ENCODE assay signal across 8 cellular contexts in genomic region chr13:26558074-26558805, GRCh38. TPM values are rescaled to one million over a fixed set of nuclear protein-coding genes. Genes with fewer than 3 reads are reported as not detected.
DNase-seq lines count a peak whose midpoint lies in the region; ATAC-seq and TF ChIP-seq lines count a peak whose summit lies in the region.

No MANE protein-coding gene starts in this region.

- TF ChIP-seq CTCF in HEK293 (tag by site-specific recombination; IDR thresholded peaks at IDR 0.05): no peak
- no peak for TF ChIP-seq CTCF in hepatocyte (IDR thresholded peaks at IDR 0.05; ENCODE audit: poor library complexity)

- H3K36me3 ChIP-seq in BLaER1 (no peaks in the 10 kb centered on the region), HEK293 (ENCODE audit: control insufficient read depth in 2 of 2, insufficient read depth in 1 of 2, low read length in 2 of 2) (no peaks in the 10 kb centered on the region; a peak in 1 of 3 replicates), hepatocyte (replicated peaks; ENCODE audit: insufficient read depth, low read depth) (no peaks in the 10 kb centered on the region), skeletal muscle satellite cell (ENCODE audit: insufficient read depth, low read length) (no peaks in the 10 kb centered on the region)

- H3K36me3 Mint-ChIP-seq in activated T-helper 1 cell treated with anti-CD3 and anti-CD28 coated beads, Interleukin-12 subunit alpha, Interleukin-12 subunit beta, Interleukin-2, Interleukin-4 antibody, amounts not matched to agents 30 ng/mL and 10 ng/mL and 1 ng/mL, durations not matched to agents 14 hours and 24 hours and 36 hours (ENCODE audit: low read depth): no peaks in the 10 kb centered on the region

- H3K9me2 ChIP-seq in hepatocyte (replicated peaks; ENCODE audit: insufficient read depth): no peaks in the 10 kb centered on the region

- peak overlapping the region; percentile 59 for H3K4me3 Mint-ChIP-seq in activated T-helper 1 cell treated with anti-CD3 and anti-CD28 coated beads, Interleukin-12 subunit alpha, Interleukin-12 subunit beta, Interleukin-2, Interleukin-4 antibody, amounts not matched to agents 30 ng/mL and 10 ng/mL and 1 ng/mL, durations not matched to agents 14 hours and 24 hours and 36 hours

- ATAC-seq in GM18519 (IDR thresholded peaks at IDR 0.05; ENCODE audit: low FRiP score, unreplicated experiment): no peak

- H3K4me1 ChIP-seq in BLaER1 (no peaks in the 10 kb centered on the region), HEK293 (ENCODE audit: control insufficient read depth, insufficient read depth, low read length) (peaks cover 6% of the 10 kb centered on the region; the same call in 1 of the 2 replicates), hepatocyte (ENCODE audit: insufficient read depth) (peaks cover 8% of the 10 kb centered on the region), skeletal muscle satellite cell (ENCODE audit: control insufficient read depth, insufficient read depth, low read length) (peaks cover 29% of the 10 kb centered on the region)

- peak overlapping the region; percentile 73 for H3K4me3 ChIP-seq in BLaER1
- peak overlapping the region; percentile 64 for H3K4me3 ChIP-seq in HEK293 (ENCODE audit: low read depth, low read length)
- H3K4me3 ChIP-seq in hepatocyte: peak overlapping the region; percentile 88
- H3K4me3 ChIP-seq in skeletal muscle satellite cell (ENCODE audit: low read length): peak overlapping the region; percentile 86

- 6% methylated on average over 16 of the region's 73 CpGs for WGBS in hepatocyte (ENCODE audit: low lambda C conversion rate, missing lambda C conversion rate)

- CTCF ChIA-PET in HEK293 (lab: Yijun Ruan, JAX): interaction anchor here (0.6 to 0.9 kb wide), 4 partner anchors 41 to 681 kb away, joined by 3 to 5 read pairs (median 4); no protein-coding TSS in a partner anchor

- H3K27ac ChIP-seq in BLaER1 (no peak overlapping the region), HEK293 (ENCODE audit: extremely low read depth, low read depth, low read length) (peak overlapping the region; percentile 64; the same call in 1 of the 2 replicates), hepatocyte (peak overlapping the region; percentile 55)

- intact Hi-C loops in activated T-helper 1 cell treated with anti-CD3 and anti-CD28 coated beads, Interleukin-12 subunit alpha, Interleukin-12 subunit beta, Interleukin-2, Interleukin-4 antibody, amounts not matched to agents 30 ng/mL and 10 ng/mL and 1 ng/mL, durations not matched to agents 14 hours and 24 hours and 36 hours (cut with micrococcal nuclease): no loop called here

- DNase-seq in activated T-helper 1 cell treated with anti-CD3 and anti-CD28 coated beads, Interleukin-12 subunit alpha, Interleukin-12 subunit beta, Interleukin-2, Interleukin-4 antibody, amounts not matched to agents 30 ng/mL and 10 ng/mL and 1 ng/mL, durations not matched to agents 14 hours and 24 hours and 36 hours (ENCODE audit: low spot score): no peak
- DNase-seq in hepatocyte (ENCODE audit: low spot score) (no peak), putamen (ENCODE audit: low spot score) (no peak), SIG-M5 treated with dmso at 0.1 percent for 504 hours (lab: John Stamatoyannopoulos, UW; ENCODE audit: unreplicated experiment) (no peak)

- peaks cover 13% of the 10 kb centered on the region for H3K9me3 ChIP-seq in BLaER1
- no peaks in the 10 kb centered on the region for H3K9me3 ChIP-seq in HEK293 (ENCODE audit: control insufficient read depth, insufficient read depth, low read depth, low read length)
- H3K9me3 ChIP-seq in hepatocyte (ENCODE audit: low read depth): no peaks in the 10 kb centered on the region
- no peaks in the 10 kb centered on the region for H3K9me3 ChIP-seq in skeletal muscle satellite cell (replicated peaks; ENCODE audit: low read length)

- peak overlapping the region; percentile 94 for H2AFZ ChIP-seq in hepatocyte

- POLR2A ChIA-PET in HEK293 (lab: Yijun Ruan, JAX): no interaction called here

- peaks cover 28% of the 10 kb centered on the region for H3K27me3 Mint-ChIP-seq in activated T-helper 1 cell treated with anti-CD3 and anti-CD28 coated beads, Interleukin-12 subunit alpha, Interleukin-12 subunit beta, Interleukin-2, Interleukin-4 antibody, amounts not matched to agents 30 ng/mL and 10 ng/mL and 1 ng/mL, durations not matched to agents 14 hours and 24 hours and 36 hours (ENCODE audit: insufficient read depth)

- H4K20me1 ChIP-seq in BLaER1 (no peaks in the 10 kb centered on the region; the same call in 1 of the 2 replicates), hepatocyte (ENCODE audit: insufficient read depth, poor library complexity, severe bottlenecking) (peaks cover 4% of the 10 kb centered on the region)

- peaks cover 39% of the 10 kb centered on the region for H3K79me2 ChIP-seq in hepatocyte

- no peaks in the 10 kb centered on the region for H3K9me3 Mint-ChIP-seq in activated T-helper 1 cell treated with anti-CD3 and anti-CD28 coated beads, Interleukin-12 subunit alpha, Interleukin-12 subunit beta, Interleukin-2, Interleukin-4 antibody, amounts not matched to agents 30 ng/mL and 10 ng/mL and 1 ng/mL, durations not matched to agents 14 hours and 24 hours and 36 hours

- H3K4me1 Mint-ChIP-seq in activated T-helper 1 cell treated with anti-CD3 and anti-CD28 coated beads, Interleukin-12 subunit alpha, Interleukin-12 subunit beta, Interleukin-2, Interleukin-4 antibody, amounts not matched to agents 30 ng/mL and 10 ng/mL and 1 ng/mL, durations not matched to agents 14 hours and 24 hours and 36 hours (ENCODE audit: low read depth): peaks cover 7% of the 10 kb centered on the region

- no peak overlapping the region for H3K27ac Mint-ChIP-seq in activated T-helper 1 cell treated with anti-CD3 and anti-CD28 coated beads, Interleukin-12 subunit alpha, Interleukin-12 subunit beta, Interleukin-2, Interleukin-4 antibody, amounts not matched to agents 30 ng/mL and 10 ng/mL and 1 ng/mL, durations not matched to agents 14 hours and 24 hours and 36 hours

- peaks cover 18% of the 10 kb centered on the region for H3K27me3 ChIP-seq in BLaER1
- H3K27me3 ChIP-seq in hepatocyte: peaks cover 3% of the 10 kb centered on the region
- peaks cover 25% of the 10 kb centered on the region for H3K27me3 ChIP-seq in skeletal muscle satellite cell (ENCODE audit: control insufficient read depth, insufficient read depth, low read length)

- H3K4me2 ChIP-seq in BLaER1 (peak overlapping the region; percentile 85), hepatocyte (peak overlapping the region; percentile 98), skeletal muscle satellite cell (ENCODE audit: low read length) (peak overlapping the region; percentile 97)

- H3K9ac ChIP-seq in BLaER1: peak overlapping the region; percentile 64
- H3K9ac ChIP-seq in skeletal muscle satellite cell (ENCODE audit: low read depth, low read length): peak overlapping the region; percentile 80

TF ChIP-seq in HEK293, 187 proteins besides CTCF, POLR2A, EP300 and RAD21 (continues in another document):
- peak; percentile 96 for TF ChIP-seq ZBTB26 (tag by site-specific recombination; optimal IDR thresholded peaks at IDR 0.05)
- TF ChIP-seq ZFHX2 (tag by site-specific recombination; conservative IDR thresholded peaks at IDR 0.05): peak; percentile 26; the same call in 1 of the 2 replicates
- peak; percentile 79 for TF ChIP-seq ZBTB8A (tag by site-specific recombination; IDR thresholded peaks at IDR 0.05)
- peak; percentile 26; the same call in 1 of the 2 replicates for TF ChIP-seq PATZ1 (tag by site-specific recombination; IDR thresholded peaks at IDR 0.05)
- no peak for TF ChIP-seq ZNF175 (tag by site-specific recombination; IDR thresholded peaks at IDR 0.05)
- peak; percentile 52; the same call in 1 of the 2 replicates for TF ChIP-seq ZNF335 (tag by site-specific recombination; conservative IDR thresholded peaks at IDR 0.05)
- TF ChIP-seq ZNF223 (tag by site-specific recombination; IDR thresholded peaks at IDR 0.05): peak; percentile 72; the same call in 1 of the 2 replicates
- no peak for TF ChIP-seq ZNF121 (tag by site-specific recombination; IDR thresholded peaks at IDR 0.05)
- no peak for TF ChIP-seq ZNF747 (tag by site-specific recombination; IDR thresholded peaks at IDR 0.05)
- peak; percentile 38 for TF ChIP-seq GLIS1 (tag by site-specific recombination; IDR thresholded peaks at IDR 0.05)

RNA-seq across cellular contexts. Expression of gene WASF3, which starts 0.8 kb away (rescaled TPM):
- total RNA-seq in activated T-helper 1 cell treated with anti-CD3 and anti-CD28 coated beads, Interleukin-12 subunit alpha, Interleukin-12 subunit beta, Interleukin-2, Interleukin-4 antibody, amounts not matched to agents 30 ng/mL and 10 ng/mL and 1 ng/mL, durations not matched to agents 14 hours and 24 hours and 36 hours: 0.07 and 0.13 TPM in 2 replicates
- 15.5 and 17.8 TPM in 2 replicates for total RNA-seq in hepatocyte
- polyA plus RNA-seq in hepatocyte: 10.1 and 10.4 TPM in 2 replicates
- 12.2 and 14.0 TPM in 2 replicates for total RNA-seq in skeletal muscle satellite cell (2012; rRNA removed)

Comparison
In these comparisons a context has a peak if more than half of its experiments do, and no peak if none do; other contexts are left out.
1. RNA of gene WASF3, which starts 0.8 kb away (total RNA-seq): 15.5 to 17.8 TPM in hepatocyte; 0.07 to 0.13 TPM in activated T-helper 1 cell treated with anti-CD3 and anti-CD28 coated beads, Interleukin-12 subunit alpha, Interleukin-12 subunit beta, Interleukin-2, Interleukin-4 antibody, amounts not matched to agents 30 ng/mL and 10 ng/mL and 1 ng/mL, durations not matched to agents 14 hours and 24 hours and 36 hours; every median in the first group is over 10 times any median in the second.
2. Peak in every context shown above with its lines, with median percentiles within 50 percentile points of each other: H3K4me2 ChIP-seq and H3K4me3 ChIP-seq.